In the genomic region with DNA sequence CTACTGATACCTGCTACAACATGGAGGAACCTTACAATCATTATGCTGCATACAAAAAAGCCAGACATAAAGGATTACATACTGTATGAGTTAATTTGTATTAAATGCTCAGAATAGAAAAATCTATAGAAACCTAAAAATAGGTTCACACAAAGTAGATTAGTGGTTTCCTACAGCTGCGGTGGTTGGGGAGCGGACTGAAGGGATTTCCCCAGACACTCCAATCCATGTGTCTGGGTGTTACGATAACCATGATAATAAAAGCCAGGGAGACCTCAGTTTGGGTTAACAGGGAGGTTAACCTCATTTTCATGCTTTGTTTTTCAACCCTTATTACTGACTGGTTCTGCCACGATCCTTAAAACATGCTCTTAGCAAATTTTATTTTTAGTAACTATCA, we compare ENCODE assay signal across 16 cellular contexts.
"Had no signal": no experiment of that assay in that cellular context is flagged by ENCODE, and none has a peak within 500 bp of the region (broad histone marks: within the 10 kb centered on the region; RNA-seq: fewer than 3 reads in every experiment).

No MANE protein-coding gene starts in this region.

- H3K27ac Mint-ChIP-seq: activated naive CD4-positive, alpha-beta T cell treated with anti-CD3 and anti-CD28 coated beads, Interleukin-2, amount 50 U/mL, for 72 hours; nephron; progenitor cell of endocrine pancreas; T-cell had no signal

- ATAC-seq: activated naive CD4-positive, alpha-beta T cell treated with anti-CD3 and anti-CD28 coated beads, Interleukin-2, amount 50 U/mL, for 72 hours; mucosa of descending colon; right lobe of liver had no signal

- H3K4me3 Mint-ChIP-seq: nephron, T-cell had no signal

- DNase-seq: activated CD4-positive, alpha-beta T cell treated with anti-CD3 and anti-CD28 coated beads for 48 hours; activated effector memory CD4-positive, alpha-beta T cell treated with Interleukin-2 at 50 U/mL for 16 hours; activated T-cell treated with anti-CD3 and anti-CD28 coated beads, Interleukin-2, amount 50 U/mL, for 1 hour; esophagus squamous epithelium; foreskin fibroblast; mucosa of descending colon; occipital lobe; right lobe of liver; stimulated activated CD4-positive, alpha-beta T cell treated with anti-CD3 and anti-CD28 coated beads, Interleukin-2, amount 100 ng/mL, for 24 hours; stimulated activated naive CD4-positive, alpha-beta T cell; testis; WERI-Rb-1 had no signal

- H3K36me3 Mint-ChIP-seq: T-cell had no signal
